ENCODE assay signal across 11 cellular contexts in genomic region chr15:64773606-64774555, GRCh38. TPM values are rescaled to one million over a fixed set of nuclear protein-coding genes. Genes with fewer than 3 reads are reported as not detected.
DNase-seq lines count a peak whose midpoint lies in the region; TF ChIP-seq lines count a peak whose summit lies in the region.
"Had no signal": no experiment of that assay in that cellular context is flagged by ENCODE, and none has a peak within 500 bp of the region (broad histone marks: within the 10 kb centered on the region; RNA-seq: fewer than 3 reads in every experiment).

No MANE protein-coding gene starts in this region.

- TF ChIP-seq CTCF in Caco-2 (IDR thresholded peaks at IDR 0.05; ENCODE audit: insufficient read depth in 1 of 2, low read depth in 1 of 2, low read length in 1 of 2, severe bottlenecking in 1 of 2, unreplicated experiment in 1 of 2) (no peak), right atrium auricular region (IDR thresholded peaks at IDR 0.05) (no peak), parathyroid adenoma (IDR thresholded peaks at IDR 0.05) (no peak)

- H3K9me3 Mint-ChIP-seq in Caco-2 (ENCODE audit: unreplicated experiment), result no peaks in the 10 kb centered on the region
- H3K9me3 Mint-ChIP-seq in activated CD4-positive, alpha-beta memory T cell treated with anti-CD3 and anti-CD28 coated beads for 36 hours, result no peaks in the 10 kb centered on the region

- H3K79me2 ChIP-seq in parathyroid adenoma (no peaks in the 10 kb centered on the region), Karpas-422 (ENCODE audit: low read length) (no peaks in the 10 kb centered on the region)

- H2AFZ ChIP-seq in parathyroid adenoma (no peak overlapping the region), Karpas-422 (ENCODE audit: low read length) (no peak overlapping the region)

- H3K27me3 ChIP-seq in Caco-2 (replicated peaks; ENCODE audit: control insufficient read depth, insufficient read depth, low read length) (no peaks in the 10 kb centered on the region), right atrium auricular region (no peaks in the 10 kb centered on the region), parathyroid adenoma (ENCODE audit: control insufficient read depth, insufficient read depth, low read length) (no peaks in the 10 kb centered on the region), Karpas-422 (ENCODE audit: low read length) (no peaks in the 10 kb centered on the region)
- H3K27me3 ChIP-seq: pancreas had no signal

- H3K36me3 Mint-ChIP-seq in Caco-2 (ENCODE audit: insufficient read depth, unreplicated experiment), result no peaks in the 10 kb centered on the region
- no peaks in the 10 kb centered on the region for H3K36me3 Mint-ChIP-seq in activated CD4-positive, alpha-beta memory T cell treated with anti-CD3 and anti-CD28 coated beads for 36 hours

- no peak overlapping the region for H3K27ac Mint-ChIP-seq in Caco-2 (ENCODE audit: unreplicated experiment)
- no peak overlapping the region for H3K27ac Mint-ChIP-seq in activated CD4-positive, alpha-beta memory T cell treated with anti-CD3 and anti-CD28 coated beads for 36 hours

- no peaks in the 10 kb centered on the region for H3K9me2 ChIP-seq in Karpas-422 (replicated peaks; ENCODE audit: insufficient read depth, low read length)

- no peaks in the 10 kb centered on the region for H3K27me3 Mint-ChIP-seq in Caco-2 (ENCODE audit: insufficient read depth, unreplicated experiment)
- peaks cover 33% of the 10 kb centered on the region for H3K27me3 Mint-ChIP-seq in activated CD4-positive, alpha-beta memory T cell treated with anti-CD3 and anti-CD28 coated beads for 36 hours

- no TSS peak for BruUV-seq in Caco-2 (replicated peaks; lab: Mats Ljungman, UMichigan)

- no peak for DNase-seq in Caco-2
- no peak for DNase-seq in activated CD4-positive, alpha-beta memory T cell treated with anti-CD3 and anti-CD28 coated beads for 36 hours
- no peak for DNase-seq in right atrium auricular region (ENCODE audit: low spot score)
- DNase-seq in HuH-7.5 (ENCODE audit: low spot score), result no peak
- DNase-seq in AG20443 (ENCODE audit: low spot score), result no peak
- DNase-seq in Karpas-422, result no peak
- no peak for DNase-seq in stimulated activated naive CD4-positive, alpha-beta T cell treated with Interleukin-2 at 50 U/mL for 16 hours (lab: John Stamatoyannopoulos, UW)
- DNase-seq: effector memory CD4-positive, alpha-beta T cell; NCI-H226 had no signal

- H3K4me3 Mint-ChIP-seq in Caco-2 (ENCODE audit: unreplicated experiment), result peak overlapping the region; percentile 57
- H3K4me3 Mint-ChIP-seq in activated CD4-positive, alpha-beta memory T cell treated with anti-CD3 and anti-CD28 coated beads for 36 hours, result peak overlapping the region; percentile 50

- POLR2A ChIA-PET in Caco-2 (lab: Charles Lee), result no interaction called here
- POLR2A ChIA-PET in activated CD4-positive, alpha-beta memory T cell treated with anti-CD3 and anti-CD28 coated beads for 36 hours (lab: Charles Lee), result no interaction called here

- H3K9me3 ChIP-seq in Caco-2, result no peaks in the 10 kb centered on the region
- H3K9me3 ChIP-seq in right atrium auricular region, result no peaks in the 10 kb centered on the region
- no peaks in the 10 kb centered on the region for H3K9me3 ChIP-seq in parathyroid adenoma (ENCODE audit: control insufficient read depth, low read length)
- no peaks in the 10 kb centered on the region for H3K9me3 ChIP-seq in Karpas-422 (ENCODE audit: low read length)
- H3K9me3 ChIP-seq: pancreas had no signal

- H3K4me3 ChIP-seq in Caco-2 (ENCODE audit: low read depth, low read length) (no peak overlapping the region), right atrium auricular region (peak overlapping the region; percentile 56 to 83), parathyroid adenoma (ENCODE audit: low read depth, low read length) (peak overlapping the region; percentile 19), Karpas-422 (ENCODE audit: low read length) (no peak overlapping the region)

- CTCF ChIA-PET in Caco-2 (lab: Charles Lee), result no interaction called here
- CTCF ChIA-PET in activated CD4-positive, alpha-beta memory T cell treated with anti-CD3 and anti-CD28 coated beads for 36 hours (lab: Charles Lee), result no interaction called here

- H3K4me2 ChIP-seq in parathyroid adenoma (ENCODE audit: low read length) (peak overlapping the region; percentile 74), Karpas-422 (ENCODE audit: low read depth, low read length, poor library complexity, severe bottlenecking) (no peak overlapping the region)

- H3K36me3 ChIP-seq in Caco-2 (ENCODE audit: control insufficient read depth, insufficient read depth, low read length) (no peaks in the 10 kb centered on the region), right atrium auricular region (no peaks in the 10 kb centered on the region), parathyroid adenoma (ENCODE audit: control insufficient read depth, insufficient read depth, low read length) (no peaks in the 10 kb centered on the region), Karpas-422 (ENCODE audit: insufficient read depth, low read length) (no peaks in the 10 kb centered on the region)
- H3K36me3 ChIP-seq: pancreas had no signal

- H3K27ac ChIP-seq in right atrium auricular region, result peak overlapping the region; percentile 89 to 90
- H3K27ac ChIP-seq in parathyroid adenoma, result no peak overlapping the region
- H3K27ac ChIP-seq in Karpas-422 (ENCODE audit: low read length), result no peak overlapping the region
- H3K27ac ChIP-seq: pancreas had no signal

- no peaks in the 10 kb centered on the region for H3K4me1 Mint-ChIP-seq in Caco-2 (ENCODE audit: low read depth, unreplicated experiment)
- H3K4me1 Mint-ChIP-seq in activated CD4-positive, alpha-beta memory T cell treated with anti-CD3 and anti-CD28 coated beads for 36 hours (ENCODE audit: low read depth), result no peaks in the 10 kb centered on the region

- intact Hi-C loops in Caco-2 (cut with micrococcal nuclease; ENCODE audit: unreplicated experiment), result no loop called here
- intact Hi-C loops in activated CD4-positive, alpha-beta memory T cell treated with anti-CD3 and anti-CD28 coated beads for 36 hours (cut with micrococcal nuclease), result no loop called here

- no peaks in the 10 kb centered on the region; the same call in 1 of the 2 replicates for H3K4me1 ChIP-seq in Caco-2
- peaks cover 0 to 26% of the 10 kb centered on the region in 2 donors for H3K4me1 ChIP-seq in right atrium auricular region
- no peaks in the 10 kb centered on the region for H3K4me1 ChIP-seq in parathyroid adenoma
- H3K4me1 ChIP-seq in Karpas-422 (ENCODE audit: low read length), result no peaks in the 10 kb centered on the region
- H3K4me1 ChIP-seq: pancreas had no signal

- H4K20me1 ChIP-seq in Karpas-422 (ENCODE audit: insufficient read depth, low read depth, low read length), result no peaks in the 10 kb centered on the region

- H3K9ac ChIP-seq in parathyroid adenoma (no peak overlapping the region), Karpas-422 (ENCODE audit: low read length) (no peak overlapping the region)

RNA-seq across cellular contexts. Expression of gene RBPMS2, which starts 1.5 kb away (rescaled TPM):
- total RNA-seq in Caco-2 (2022) (8.7 and 9.3 TPM in 2 replicates), right atrium auricular region (10 to 100 TPM; 84.2 to 85.0 TPM)
- total RNA-seq in activated CD4-positive, alpha-beta memory T cell treated with anti-CD3 and anti-CD28 coated beads for 36 hours, result under 1 TPM in 1 of 2 experiments, not detected in 1; 0.12 TPM
- total RNA-seq in Karpas-422 (2014; rRNA removed; shearing (Covaris generic); ENCODE audit: low replicate concordance), result not detected in 2 replicates

RNA-seq across cellular contexts. Expression of gene PIF1, which starts 51.6 kb away (rescaled TPM):
- total RNA-seq in Caco-2 (2022), result 45.8 and 47.9 TPM in 2 replicates
- total RNA-seq in activated CD4-positive, alpha-beta memory T cell treated with anti-CD3 and anti-CD28 coated beads for 36 hours, result 10 to 100 TPM; 23.6 to 30.2 TPM
- total RNA-seq in right atrium auricular region, result under 1 TPM; 0.28 to 0.56 TPM
- 18.6 and 60.0 TPM in 2 replicates for total RNA-seq in Karpas-422 (2014; rRNA removed; shearing (Covaris generic); ENCODE audit: low replicate concordance)

Comparison
In these comparisons a context has a peak if more than half of its experiments do, and no peak if none do; other contexts are left out.
1. H3K4me3 ChIP-seq: peak in right atrium auricular region (2 of 2) and parathyroid adenoma (single experiment); none in Caco-2 (single experiment) and Karpas-422 (single experiment).
2. H3K27ac ChIP-seq: peak in right atrium auricular region (2 of 2); none in parathyroid adenoma (single experiment) and Karpas-422 (single experiment).
3. RNA of gene PIF1, which starts 51.6 kb away (total RNA-seq): 45.8 to 47.9 TPM in Caco-2, 23.6 to 30.2 TPM in activated CD4-positive, alpha-beta memory T cell treated with anti-CD3 and anti-CD28 coated beads for 36 hours and 18.6 to 60.0 TPM in Karpas-422; 0.28 to 0.56 TPM in right atrium auricular region; every median in the first group is over 10 times any median in the second.